17 cellular contexts compared by ENCODE assay signal in the genomic region with DNA sequence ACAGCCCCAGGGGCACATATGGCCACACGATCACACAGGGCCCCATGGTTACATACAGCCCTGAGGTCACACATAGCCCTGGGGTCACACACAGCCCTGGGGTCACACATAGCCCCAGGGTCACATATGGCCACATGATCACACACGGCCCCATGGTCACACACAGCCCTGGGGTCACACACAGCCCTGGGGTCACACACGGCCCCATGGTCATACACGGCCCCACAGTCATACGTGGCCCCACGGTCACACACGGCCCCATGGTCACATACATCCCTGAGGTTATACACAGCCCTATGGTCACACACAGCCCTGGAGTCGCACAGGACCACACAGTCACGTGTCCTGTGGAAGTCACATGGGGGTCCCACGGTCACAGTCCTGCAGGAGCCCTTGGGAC.
DNase-seq lines count a peak whose midpoint lies in the region; ATAC-seq and TF ChIP-seq lines count a peak whose summit lies in the region.
"Had no signal": no experiment of that assay in that cellular context is flagged by ENCODE, and none has a peak within 500 bp of the region (broad histone marks: within the 10 kb centered on the region; RNA-seq: fewer than 3 reads in every experiment).

No MANE protein-coding gene starts in this region.

- H3K9me3 ChIP-seq in left lung (no peaks in the 10 kb centered on the region), sigmoid colon (no peaks in the 10 kb centered on the region), adrenal gland (replicated peaks in 1 of 3) (no peaks in the 10 kb centered on the region)
- H3K9me3 ChIP-seq: HAP-1 had no signal

- H3K4me1 Mint-ChIP-seq in stimulated activated naive CD8-positive, alpha-beta T cell treated with anti-CD3 and anti-CD28 coated beads, Interleukin-15, amount 100 ng/mL, for 72 hours, result no peaks in the 10 kb centered on the region
- H3K4me1 Mint-ChIP-seq: B cell, IgD-negative memory B cell had no signal

- no peaks in the 10 kb centered on the region for H3K4me1 ChIP-seq in left lung
- H3K4me1 ChIP-seq in sigmoid colon, result no peaks in the 10 kb centered on the region
- H3K4me1 ChIP-seq in adrenal gland (replicated peaks in 1 of 2), result no peaks in the 10 kb centered on the region
- H3K4me1 ChIP-seq: HAP-1 had no signal

- H3K4me3 ChIP-seq in left lung, result no peak overlapping the region
- no peak overlapping the region for H3K4me3 ChIP-seq in sigmoid colon
- no peak overlapping the region for H3K4me3 ChIP-seq in adrenal gland
- H3K4me3 ChIP-seq: BLaER1 treated with 17β-estradiol and CSF1 and Interleukin-3, amounts not matched to agents 10 nM and 100 nM; GM23248; HAP-1 had no signal

- TF ChIP-seq POLR2A in sigmoid colon (IDR thresholded peaks at IDR 0.05) (no peak), adrenal gland (IDR thresholded peaks at IDR 0.05) (no peak)

- DNase-seq in stimulated activated naive CD8-positive, alpha-beta T cell treated with anti-CD3 and anti-CD28 coated beads, Interleukin-15, amount 100 ng/mL, for 72 hours, result no peak
- DNase-seq in stimulated activated naive CD8-positive, alpha-beta T cell treated with anti-CD3 and anti-CD28 coated beads, Interleukin-15, Interleukin-2, amounts not matched to agents 100 U/mL and 50 U/mL, for 24 hours, result no peak
- no peak for DNase-seq in left lung
- DNase-seq in sigmoid colon, result peak; percentile 53
- no peak for DNase-seq in medulla oblongata (ENCODE audit: extremely low spot score)
- DNase-seq in adrenal gland, result no peak
- DNase-seq: CD8-positive, alpha-beta T cell; DMS 273 treated with DMSO at 0.1 percent for 48 hours; DMS53; DND-41; EL; GM23248 had no signal

- H3K27ac Mint-ChIP-seq in stimulated activated naive CD8-positive, alpha-beta T cell treated with anti-CD3 and anti-CD28 coated beads, Interleukin-15, amount 100 ng/mL, for 72 hours, result no peak overlapping the region
- H3K27ac Mint-ChIP-seq: B cell; CD8-positive, alpha-beta T cell; IgD-negative memory B cell had no signal

- intact Hi-C loops in left lung (cut with DNase I), result no loop called here
- intact Hi-C loops in sigmoid colon (cut with DNase I), result no loop called here
- intact Hi-C loops in adrenal gland (cut with DNase I), result loop anchor here (5.0 kb wide), 1 partner anchor 219 kb away; no protein-coding TSS in a partner anchor

- no peaks in the 10 kb centered on the region for H3K27me3 Mint-ChIP-seq in stimulated activated naive CD8-positive, alpha-beta T cell treated with anti-CD3 and anti-CD28 coated beads, Interleukin-15, amount 100 ng/mL, for 72 hours
- H3K27me3 Mint-ChIP-seq: B cell had no signal

- no peak for TF ChIP-seq EP300 in sigmoid colon (IDR thresholded peaks at IDR 0.05)

- peaks cover 0 to 5% of the 10 kb centered on the region in 2 donors for H3K9me3 Mint-ChIP-seq in stimulated activated naive CD8-positive, alpha-beta T cell treated with anti-CD3 and anti-CD28 coated beads, Interleukin-15, amount 100 ng/mL, for 72 hours

- peak; percentile 61 for ATAC-seq in stimulated activated naive CD8-positive, alpha-beta T cell treated with anti-CD3 and anti-CD28 coated beads, Interleukin-15, amount 100 ng/mL, for 72 hours
- ATAC-seq in stimulated activated naive CD8-positive, alpha-beta T cell treated with anti-CD3 and anti-CD28 coated beads, Interleukin-15, Interleukin-2, amounts not matched to agents 100 U/mL and 50 U/mL, for 24 hours, result no peak
- ATAC-seq in left lung, result peak; percentile 10
- ATAC-seq in GM21723 (IDR thresholded peaks at IDR 0.05; ENCODE audit: unreplicated experiment), result no peak
- ATAC-seq: CD8-positive, alpha-beta T cell had no signal

- H3K4me3 Mint-ChIP-seq in stimulated activated naive CD8-positive, alpha-beta T cell treated with anti-CD3 and anti-CD28 coated beads, Interleukin-15, amount 100 ng/mL, for 72 hours, result no peak overlapping the region
- H3K4me3 Mint-ChIP-seq: B cell; CD8-positive, alpha-beta T cell; IgD-negative memory B cell had no signal

- H3K27ac ChIP-seq in left lung (no peak overlapping the region), sigmoid colon (no peak overlapping the region), adrenal gland (no peak overlapping the region)
- H3K27ac ChIP-seq: BLaER1 treated with 17β-estradiol and CSF1 and Interleukin-3, amounts not matched to agents 10 nM and 100 nM; GM23248 had no signal

- no peaks in the 10 kb centered on the region for H3K27me3 ChIP-seq in left lung
- H3K27me3 ChIP-seq in sigmoid colon, result no peaks in the 10 kb centered on the region
- no peaks in the 10 kb centered on the region for H3K27me3 ChIP-seq in adrenal gland
- H3K27me3 ChIP-seq: BLaER1 treated with 17β-estradiol and CSF1 and Interleukin-3, amounts not matched to agents 10 nM and 100 nM had no signal

- TF ChIP-seq CTCF in left lung (IDR thresholded peaks at IDR 0.05) (no peak), sigmoid colon (IDR thresholded peaks at IDR 0.05) (no peak), adrenal gland (IDR thresholded peaks at IDR 0.05) (no peak)

- 92 to 95% methylated on average over 10 of the region's 10 CpGs for WGBS in sigmoid colon, 2 donors
- 87 to 94% (median 93%) methylated on average over 8 to 10 of the region's 10 CpGs; no CpG with 5 or more reads in 1 of the 4 donors for WGBS in adrenal gland, 4 donors

- H3K36me3 ChIP-seq in left lung (peaks cover 0 to 35% of the 10 kb centered on the region in 2 donors), sigmoid colon (peaks cover 0 to 20% (median 6%) of the 10 kb centered on the region in 4 donors), adrenal gland (replicated peaks in 1 of 2) (no peaks in the 10 kb centered on the region)
- H3K36me3 ChIP-seq: HAP-1 had no signal

Comparison
In these comparisons a context has a peak if more than half of its experiments do, and no peak if none do; other contexts are left out.
1. ATAC-seq: peak in stimulated activated naive CD8-positive, alpha-beta T cell treated with anti-CD3 and anti-CD28 coated beads, Interleukin-15, amount 100 ng/mL, for 72 hours (single experiment) and left lung (single experiment); none in stimulated activated naive CD8-positive, alpha-beta T cell treated with anti-CD3 and anti-CD28 coated beads, Interleukin-15, Interleukin-2, amounts not matched to agents 100 U/mL and 50 U/mL, for 24 hours (single experiment) and GM21723 (single experiment).
2. intact Hi-C loops: an anchor here in adrenal gland (5.0 kb wide); none called in left lung and sigmoid colon.